ENCODE assay signal across 9 cellular contexts in genomic region chr3:157128771-157129671, GRCh38. TPM values are rescaled to one million over a fixed set of nuclear protein-coding genes. Genes with fewer than 3 reads are reported as not detected.
DNase-seq lines count a peak whose midpoint lies in the region; FAIRE-seq and TF ChIP-seq lines count a peak whose summit lies in the region.
"Had no signal": no experiment of that assay in that cellular context is flagged by ENCODE, and none has a peak within 500 bp of the region (broad histone marks: within the 10 kb centered on the region; RNA-seq: fewer than 3 reads in every experiment).

No MANE protein-coding gene starts in this region.

- H3K27me3 ChIP-seq in HUES48 (ENCODE audit: control insufficient read depth, insufficient read depth, low read length) (peaks cover 4% of the 10 kb centered on the region), right atrium auricular region (no peaks in the 10 kb centered on the region), smooth muscle cell (ENCODE audit: low read depth) (no peaks in the 10 kb centered on the region)

- H3K4me2 ChIP-seq in smooth muscle cell: peak overlapping the region; percentile 73

- POLR2A ChIA-PET in HEK293T (lab: Yijun Ruan, JAX): interaction anchor here (6.1 kb wide), 1 partner anchor 42 kb away, joined by 51 read pairs; no protein-coding TSS in a partner anchor

- H3K4me3 ChIP-seq in HUES48 (ENCODE audit: low read depth, low read length): no peak overlapping the region
- H3K4me3 ChIP-seq in right atrium auricular region: no peak overlapping the region
- no peak overlapping the region for H3K4me3 ChIP-seq in smooth muscle cell

- H3K4me1 ChIP-seq in HUES48 (ENCODE audit: control insufficient read depth, insufficient read depth, low read length): peaks cover 24% of the 10 kb centered on the region
- peaks cover 0 to 55% of the 10 kb centered on the region in 2 donors for H3K4me1 ChIP-seq in right atrium auricular region
- H3K4me1 ChIP-seq in smooth muscle cell (ENCODE audit: low read depth): peaks cover 37% of the 10 kb centered on the region

- peak overlapping the region; percentile 92 for H3K27ac ChIP-seq in HUES48 (ENCODE audit: low read depth, low read length)
- H3K27ac ChIP-seq in right atrium auricular region: peak overlapping the region; percentile 86 to 93
- H3K27ac ChIP-seq in smooth muscle cell (ENCODE audit: low read depth): peak overlapping the region; percentile 99

- H3F3A ChIP-seq in smooth muscle cell (ENCODE audit: low read depth): peaks cover 40% of the 10 kb centered on the region

- no peaks in the 10 kb centered on the region for H3K36me3 ChIP-seq in HUES48 (ENCODE audit: control insufficient read depth, insufficient read depth, low read length)
- no peaks in the 10 kb centered on the region for H3K36me3 ChIP-seq in right atrium auricular region
- H3K36me3 ChIP-seq in smooth muscle cell (ENCODE audit: low read depth): no peaks in the 10 kb centered on the region

- H3K9me3 ChIP-seq in HUES48 (ENCODE audit: control insufficient read depth, insufficient read depth, low read length): no peaks in the 10 kb centered on the region
- H3K9me3 ChIP-seq in right atrium auricular region: no peaks in the 10 kb centered on the region
- no peaks in the 10 kb centered on the region for H3K9me3 ChIP-seq in smooth muscle cell (replicated peaks; ENCODE audit: low read depth)

- CTCF ChIA-PET in HEK293T (lab: Yijun Ruan, JAX): interaction anchor here (0.6 to 1.2 kb wide), 3 partner anchors 9 to 71 kb away, joined by 3 to 5 read pairs (median 4); no protein-coding TSS in a partner anchor

- WGBS in smooth muscle cell (ENCODE audit: low lambda C conversion rate): 59% methylated on average over 14 of the region's 14 CpGs

- no peak overlapping the region for H2AFZ ChIP-seq in smooth muscle cell (ENCODE audit: low read depth)

- DNase-seq in GM19239 (ENCODE audit: insufficient read length, low spot score): no peak
- DNase-seq in activated effector memory CD4-positive, alpha-beta T cell treated with anti-CD3 and anti-CD28 coated beads, Interleukin-2, amount 50 U/mL, for 16 hours: peak; percentile 74
- no peak for DNase-seq in right atrium auricular region (ENCODE audit: low spot score)
- no peak for DNase-seq in smooth muscle cell (lab: John Stamatoyannopoulos, UW; ENCODE audit: unreplicated experiment)
- DNase-seq in GM13976 (ENCODE audit: low spot score): no peak
- no peak for DNase-seq in Kasumi-1 (lab: John Stamatoyannopoulos, UW)
- no peak for DNase-seq in HEK293T (ENCODE audit: extremely low spot score)

- peak; percentile 64 for FAIRE-seq in GM19239 (lab: Jason Lieb, UNC)
- FAIRE-seq: TTC549 had no signal

- in situ Hi-C loops in GM13976 (cut with MboI; ENCODE audit: low sequenced_read_pairs, unreplicated experiment): loop anchor here (25.0 kb wide), 1 partner anchor 967 kb away; no protein-coding TSS in a partner anchor

- no peaks in the 10 kb centered on the region for H3K79me2 ChIP-seq in smooth muscle cell (ENCODE audit: low read depth)

- TF ChIP-seq CTCF in right atrium auricular region (IDR thresholded peaks at IDR 0.05) (no peak), smooth muscle cell (IDR thresholded peaks at IDR 0.05; ENCODE audit: borderline replicate concordance, insufficient read depth, poor library complexity, severe bottlenecking) (no peak), GM13976 (IDR thresholded peaks at IDR 0.05; ENCODE audit: borderline replicate concordance, control extremely low read depth, extremely low read depth, insufficient read depth, missing control alignments) (no peak)

- H3K9ac ChIP-seq in HUES48 (ENCODE audit: low read depth, low read length) (no peak overlapping the region), smooth muscle cell (ENCODE audit: low read depth) (peak overlapping the region; percentile 74)

- H4K20me1 ChIP-seq in smooth muscle cell (ENCODE audit: low read depth): no peaks in the 10 kb centered on the region

TF ChIP-seq in HEK293T, 16 proteins besides CTCF, POLR2A, EP300 and RAD21:
- TF ChIP-seq NFRKB (IDR thresholded peaks at IDR 0.05): no peak
- no peak for TF ChIP-seq ZNF384 (IDR thresholded peaks at IDR 0.05)
- no peak for TF ChIP-seq SUZ12 (IDR thresholded peaks at IDR 0.05)
- no peak for TF ChIP-seq LEF1 (IDR thresholded peaks at IDR 0.05; ENCODE audit: borderline replicate concordance)
- TF ChIP-seq FOXM1 (IDR thresholded peaks at IDR 0.05; ENCODE audit: borderline replicate concordance): no peak
- no peak for TF ChIP-seq CTBP1 (IDR thresholded peaks at IDR 0.05; ENCODE audit: borderline replicate concordance)
- TF ChIP-seq PKNOX1 (IDR thresholded peaks at IDR 0.05): no peak
- no peak for TF ChIP-seq FOXK2 (IDR thresholded peaks at IDR 0.05)
- TF ChIP-seq SP1 (IDR thresholded peaks at IDR 0.05): no peak
- TF ChIP-seq BHLHE40 (IDR thresholded peaks at IDR 0.05; ENCODE audit: borderline replicate concordance): no peak
- no peak for TF ChIP-seq TARDBP (IDR thresholded peaks at IDR 0.05)
- TF ChIP-seq ARNT (IDR thresholded peaks at IDR 0.05): no peak
- no peak for TF ChIP-seq HDGF (IDR thresholded peaks at IDR 0.05; ENCODE audit: borderline replicate concordance)
- TF ChIP-seq FOXA1 (IDR thresholded peaks at IDR 0.05): no peak
- no peak for TF ChIP-seq L3MBTL2 (conservative IDR thresholded peaks at IDR 0.05)

RNA-seq across cellular contexts. Expression of gene CCNL1, which starts 30.9 kb away (rescaled TPM):
- total RNA-seq in right atrium auricular region (10 to 100 TPM; 43.8 to 44.3 TPM), smooth muscle cell (599 and 780 TPM in 2 replicates)
- polyA plus RNA-seq in smooth muscle cell: 173 and 184 TPM in 2 replicates

Comparison
In these comparisons a context has a peak if more than half of its experiments do, and no peak if none do; other contexts are left out.
1. RNA of gene CCNL1, which starts 30.9 kb away (total RNA-seq): 599 to 780 TPM in smooth muscle cell; 43.8 to 44.3 TPM in right atrium auricular region; every median in the first group is over 10 times any median in the second.
2. Peak in every context shown above with its lines, with median percentiles within 50 percentile points of each other: H3K27ac ChIP-seq.